ENCODE assay signal across 17 cellular contexts in genomic region chr2:16785072-16785638, GRCh38.
"Had no signal": no experiment of that assay in that cellular context is flagged by ENCODE, and none has a peak within 500 bp of the region (broad histone marks: within the 10 kb centered on the region; RNA-seq: fewer than 3 reads in every experiment).

No MANE protein-coding gene starts in this region.

- H3K4me1 ChIP-seq: heart right ventricle, neural progenitor cell, stomach, uterus had no signal

- H3K9me3 ChIP-seq: heart right ventricle, ovary, stomach, uterus had no signal

- H3K36me3 ChIP-seq: heart right ventricle, neural progenitor cell, ovary, stomach, uterus had no signal

- H3K9ac ChIP-seq: neural progenitor cell had no signal

- H3K27ac ChIP-seq: heart right ventricle, neural progenitor cell, ovary, stomach, uterus had no signal

- H3K4me3 ChIP-seq: heart right ventricle, neural progenitor cell, ovary, stomach, uterus had no signal

- H3K27me3 ChIP-seq: neural progenitor cell, ovary, stomach, uterus had no signal

- H2AFZ ChIP-seq: neural progenitor cell had no signal

- H3K4me2 ChIP-seq: neural progenitor cell had no signal

- DNase-seq: effector memory CD4-positive, alpha-beta T cell; heart right ventricle; hypothalamus; kidney glomerular epithelial cell; mammary epithelial cell; natural killer cell; nucleus accumbens; ovary; right cardiac atrium; small intestine; stimulated activated CD4-positive, alpha-beta T cell treated with anti-CD3 and anti-CD28 coated beads, Interleukin-12 subunit alpha, Interleukin-12 subunit beta, amount 100 ng/mL, for 4 hours; stimulated activated naive CD4-positive, alpha-beta T cell; stomach; uterus had no signal

- ATAC-seq: esophagus mucosa, heart right ventricle, left lobe of liver, natural killer cell, right cardiac atrium had no signal
